Comparison of ENCODE assay signal across 8 cellular contexts in the genomic region with DNA sequence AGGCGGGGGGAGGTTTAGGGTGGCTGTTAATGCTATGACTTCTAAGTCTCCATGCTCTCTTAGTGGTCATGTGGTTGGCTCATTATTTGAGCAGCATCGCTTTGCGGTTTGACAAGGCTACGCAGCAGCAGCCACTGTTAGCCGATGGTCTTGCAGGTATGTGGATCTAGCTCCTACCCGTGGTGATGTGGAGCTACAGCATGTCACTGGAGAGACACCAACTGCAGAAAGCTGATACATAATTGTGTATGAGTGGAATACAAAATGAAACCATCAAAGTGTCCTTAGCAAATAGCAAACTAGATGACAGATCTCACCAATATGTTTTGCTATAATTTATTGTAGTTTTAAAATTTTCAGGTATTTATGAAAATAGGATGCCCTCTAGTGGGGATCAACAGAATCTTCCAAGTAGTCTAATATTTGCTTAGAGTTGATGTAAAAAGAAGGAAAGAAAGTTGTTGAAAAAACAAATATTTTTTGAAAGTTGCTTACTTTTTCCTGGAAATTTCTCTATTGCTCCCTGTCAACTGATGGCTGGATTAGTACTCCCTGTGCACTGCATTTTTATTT.
DNase-seq lines count a peak whose midpoint lies in the region; ATAC-seq and TF ChIP-seq lines count a peak whose summit lies in the region.

No MANE protein-coding gene starts in this region.

- H3K27ac ChIP-seq in C4-2B (no peak overlapping the region), SK-N-MC (peak overlapping the region; percentile 93; the same call in 1 of the 2 replicates)

- DNase-seq in NCI-H1417 treated with DMSO at 0.1 percent for 48 hours (lab: John Stamatoyannopoulos, UW) (peak; percentile 69), SK-N-MC (ENCODE audit: low read depth, low spot score) (peak; percentile 96), epithelial cell of proximal tubule (ENCODE audit: low read depth) (peak; percentile 80), middle frontal gyrus (ENCODE audit: extremely low spot score, low spot score) (peak; percentile 65)
- DNase-seq in stimulated activated naive CD4-positive, alpha-beta T cell treated with Interleukin-2 at 50 U/mL for 16 hours (lab: John Stamatoyannopoulos, UW): no peak

- peak; percentile 99 for ATAC-seq in GM18520 (IDR thresholded peaks at IDR 0.05; ENCODE audit: unreplicated experiment)
- peak; percentile 99 for ATAC-seq in HG02943 (IDR thresholded peaks at IDR 0.05; ENCODE audit: low read depth, unreplicated experiment)

- H3K9me3 ChIP-seq in SK-N-MC (ENCODE audit: low read depth, low read length): no peaks in the 10 kb centered on the region

- H3K36me3 ChIP-seq in SK-N-MC (ENCODE audit: insufficient read depth, low read length): no peaks in the 10 kb centered on the region

- H3K9ac ChIP-seq in SK-N-MC (ENCODE audit: insufficient read length): no peak overlapping the region

- TF ChIP-seq CTCF in C4-2B (conservative IDR thresholded peaks at IDR 0.05) (peak; percentile 98), epithelial cell of proximal tubule (conservative IDR thresholded peaks at IDR 0.05; ENCODE audit: low read depth, low read length) (peak; percentile 100)

- H3K4me3 ChIP-seq in SK-N-MC (peak overlapping the region; percentile 71), epithelial cell of proximal tubule (ENCODE audit: low read depth, low read length) (no peak overlapping the region)
